8 cellular contexts compared by ENCODE assay signal in genomic region chr1:226121049-226121586, GRCh38. TPM values are rescaled to one million over a fixed set of nuclear protein-coding genes. Genes with fewer than 3 reads are reported as not detected.
DNase-seq lines count a peak whose midpoint lies in the region; ATAC-seq and TF ChIP-seq lines count a peak whose summit lies in the region.

No MANE protein-coding gene starts in this region.

- TF ChIP-seq CTCF in heart right ventricle (IDR thresholded peaks at IDR 0.05) = no peak
- no peak for TF ChIP-seq CTCF in astrocyte of the cerebellum (IDR thresholded peaks at IDR 0.05; ENCODE audit: low read depth, low read length, missing control alignments)
- TF ChIP-seq CTCF in vagina (IDR thresholded peaks at IDR 0.05) = no peak

- ATAC-seq in heart right ventricle = peak in 1 of 8 donors; percentile 1
- no peak for ATAC-seq in left cardiac atrium

- whole genome bisulfite sequencing in heart right ventricle, 2 donors = 12 to 16% methylated on average over 37 of the region's 37 CpGs
- 15 to 17% methylated on average over 32 to 37 of the region's 37 CpGs for WGBS in mesodermal cell (ENCODE audit: insufficient coverage in 2 of 2), 2 experiments

- H3K27me3 ChIP-seq in heart right ventricle (peaks cover 0 to 11% (median 0%) of the 10 kb centered on the region in 7 donors), vagina (no peaks in the 10 kb centered on the region)

- DNase-seq in heart right ventricle (no peak), left cardiac atrium (no peak), astrocyte of the cerebellum (ENCODE audit: low read depth) (no peak), vagina (ENCODE audit: extremely low spot score in 2 of 2) (no peak), SKM-1 treated with dmso at 0.1 percent for 144 hours (lab: John Stamatoyannopoulos, UW; ENCODE audit: unreplicated experiment) (no peak), NCI-H69 (lab: John Stamatoyannopoulos, UW) (no peak)
- DNase-seq in activated CD4-positive, CD25-positive, alpha-beta regulatory T cell treated with anti-CD3 and anti-CD28 coated beads, Interleukin-2, amount 50 U/mL, for 72 hours = no peak

- in situ Hi-C loops in astrocyte of the cerebellum (cut with HindIII; ENCODE audit: low sequenced_read_pairs) = no loop called here

- intact Hi-C loops in heart right ventricle (cut with DNase I) = loop anchor here (1.0 to 10.0 kb wide), 12 partner anchors 52 to 214 kb away; partner anchors contain the start of genes SDE2 (in 3 of the 10), H3-3A (in 2 of the 10) and ACBD3 (in 1 of the 10)
- intact Hi-C loops in left cardiac atrium (cut with DNase I) = loop anchor here (2.0 to 5.0 kb wide), 2 partner anchors 54 to 56 kb away; no protein-coding TSS in a partner anchor
- intact Hi-C loops in vagina (cut with DNase I) = loop anchor here (2.0 to 5.0 kb wide), 2 partner anchors 39 to 56 kb away; no protein-coding TSS in a partner anchor

- H3K4me3 ChIP-seq in heart right ventricle = peak overlapping the region in 9 of 10 donors; percentile 61 to 83 (median 67)
- peak overlapping the region; percentile 47 for H3K4me3 ChIP-seq in astrocyte of the cerebellum (ENCODE audit: low read depth, low read length)
- peak overlapping the region; percentile 55 for H3K4me3 ChIP-seq in mesodermal cell (ENCODE audit: extremely low read depth, insufficient read depth, low read length, poor library complexity, severe bottlenecking)
- H3K4me3 ChIP-seq in vagina = peak overlapping the region; percentile 73 to 90

- H3K36me3 ChIP-seq in heart right ventricle = no peaks in the 10 kb centered on the region
- no peaks in the 10 kb centered on the region for H3K36me3 ChIP-seq in mesodermal cell (ENCODE audit: control insufficient read depth, insufficient read depth, low read length)
- H3K36me3 ChIP-seq in vagina = no peaks in the 10 kb centered on the region

- peaks cover 3 to 16% (median 13%) of the 10 kb centered on the region in 9 donors for H3K4me1 ChIP-seq in heart right ventricle
- peaks cover 8% of the 10 kb centered on the region for H3K4me1 ChIP-seq in mesodermal cell (ENCODE audit: control insufficient read depth, insufficient read depth, low read length, poor library complexity, severe bottlenecking)
- H3K4me1 ChIP-seq in vagina = peaks cover 18% of the 10 kb centered on the region

- H3K27ac ChIP-seq in heart right ventricle = peak overlapping the region in 8 of 10 donors; percentile 59 to 86 (median 77)
- H3K27ac ChIP-seq in mesodermal cell (ENCODE audit: low read depth, low read length, severe bottlenecking) = no peak overlapping the region
- H3K27ac ChIP-seq in vagina = peak overlapping the region; percentile 84

- TF ChIP-seq POLR2A in vagina (IDR thresholded peaks at IDR 0.05) = no peak

- H3K9me3 ChIP-seq in heart right ventricle = no peaks in the 10 kb centered on the region
- H3K9me3 ChIP-seq in mesodermal cell (ENCODE audit: control insufficient read depth, low read length) = no peaks in the 10 kb centered on the region
- no peaks in the 10 kb centered on the region for H3K9me3 ChIP-seq in vagina

RNA-seq across cellular contexts. Expression of gene H3-3A, which starts 58.6 kb away (rescaled TPM):
- total RNA-seq in heart right ventricle (100 to 1,000 TPM; 259 to 374 (median 304) TPM), left cardiac atrium (100 to 1,000 TPM; 285 to 316 TPM), vagina (263 TPM)
- polyA plus RNA-seq in heart right ventricle = 100 to 1,000 TPM; 427 to 452 TPM
- polyA plus RNA-seq in mesodermal cell (2013, experiment 1 of 2) = 906 TPM
- 1,001 TPM for polyA plus RNA-seq in mesodermal cell (2013, experiment 2 of 2)
